ENCODE assay signal across 22 cellular contexts in the genomic region with DNA sequence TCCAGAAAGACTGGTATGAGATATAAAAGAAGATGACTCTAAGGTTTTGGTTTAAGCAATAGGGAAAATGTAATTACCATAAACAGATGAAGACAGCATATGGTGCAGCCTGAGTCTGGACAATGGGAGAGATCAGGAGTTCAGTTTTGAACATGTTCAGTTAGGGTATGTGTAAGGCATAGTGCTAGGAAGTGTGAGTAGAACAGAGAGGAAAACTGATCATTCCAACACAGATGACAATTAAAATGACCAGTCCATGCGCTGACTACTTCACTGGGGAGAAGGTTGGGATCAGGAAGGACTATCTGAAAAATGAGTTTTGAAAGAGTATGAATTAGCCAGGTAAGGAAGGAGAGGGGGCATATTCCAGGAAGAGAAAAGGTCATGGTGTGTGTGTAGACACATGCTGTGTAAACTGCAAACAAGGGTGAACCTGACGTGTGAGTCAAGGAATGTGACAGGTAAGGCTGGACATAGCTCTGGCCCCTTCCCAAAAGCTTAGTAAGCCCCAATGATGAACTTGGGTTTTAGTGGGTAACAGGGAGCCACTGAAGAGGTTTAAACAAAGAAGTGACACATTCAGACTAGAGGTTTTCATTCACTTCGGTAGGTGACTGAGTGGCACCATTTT. TPM values are rescaled to one million over a fixed set of nuclear protein-coding genes. Genes with fewer than 3 reads are reported as not detected.
DNase-seq lines count a peak whose midpoint lies in the region; ATAC-seq and TF ChIP-seq lines count a peak whose summit lies in the region.
"Had no signal": no experiment of that assay in that cellular context is flagged by ENCODE, and none has a peak within 500 bp of the region (broad histone marks: within the 10 kb centered on the region; RNA-seq: fewer than 3 reads in every experiment).

No MANE protein-coding gene starts in this region.

- H3K27ac ChIP-seq in lower lobe of right lung: no peak overlapping the region
- H3K27ac ChIP-seq: brain microvascular endothelial cell, C4-2B, KMS-11 had no signal

- no peaks in the 10 kb centered on the region for H3K36me3 ChIP-seq in lower lobe of right lung
- H3K36me3 ChIP-seq: brain microvascular endothelial cell had no signal

- no peak for TF ChIP-seq CTCF in lower lobe of right lung (IDR thresholded peaks at IDR 0.05)

- peak; percentile 83 for DNase-seq in DMS 273 (lab: John Stamatoyannopoulos, UW; ENCODE audit: unreplicated experiment)
- DNase-seq in NCI-H1694 treated with DMSO at 0.1 percent for 48 hours (lab: John Stamatoyannopoulos, UW): peak; percentile 66
- DNase-seq in cerebellar cortex (ENCODE audit: low spot score): peak; percentile 34
- DNase-seq in lower lobe of right lung: no peak
- no peak for DNase-seq in midbrain (lab: John Stamatoyannopoulos, UW)
- DNase-seq: activated CD4-positive, alpha-beta T cell treated with anti-CD3 and anti-CD28 coated beads, Interleukin-2, amount 50 U/mL, for 4 hours; activated naive CD8-positive, alpha-beta T cell treated with anti-CD3 and anti-CD28 coated beads, Interleukin-2, amount 50 U/mL, for 24 hours; brain microvascular endothelial cell; cortex of kidney; HCEC 1CT; immature natural killer cell; MV-4-11; NCI-H187; NCI-H345; stimulated activated CD4-positive, alpha-beta T cell treated with anti-CD3 and anti-CD28 coated beads, Interleukin-2, amount 100 ng/mL, for 48 hours; stimulated activated naive B cell treated with anti-CD40 and anti-IgM and Interleukin-4, amounts not matched to agents 10 μg/mL and 1 μg/mL and 100 μg/mL, for 72 hours had no signal

- H3K27me3 ChIP-seq in lower lobe of right lung (ENCODE audit: low read depth): no peaks in the 10 kb centered on the region
- H3K27me3 ChIP-seq: brain microvascular endothelial cell had no signal

- H3K9me3 ChIP-seq in lower lobe of right lung: no peaks in the 10 kb centered on the region

- peaks cover 7% of the 10 kb centered on the region for H3K4me1 ChIP-seq in lower lobe of right lung

- peak; percentile 42 to 73 for ATAC-seq in lower lobe of right lung
- ATAC-seq in GM19452 (IDR thresholded peaks at IDR 0.05; ENCODE audit: unreplicated experiment): no peak
- no peak for ATAC-seq in SK-N-SH treated with all-trans-retinoic acid at 6 μM for 48 hours
- ATAC-seq in GM18511 (IDR thresholded peaks at IDR 0.05; ENCODE audit: unreplicated experiment): no peak
- ATAC-seq: activated naive CD8-positive, alpha-beta T cell treated with anti-CD3 and anti-CD28 coated beads, Interleukin-2, amount 50 U/mL, for 24 hours; stimulated activated naive B cell treated with anti-CD40 and anti-IgM and Interleukin-4, amounts not matched to agents 10 μg/mL and 1 μg/mL and 100 μg/mL, for 72 hours; WTC11 had no signal

- intact Hi-C loops in lower lobe of right lung (cut with DNase I): no loop called here

- no peak overlapping the region for H3K4me3 ChIP-seq in lower lobe of right lung

TF ChIP-seq in SK-N-SH treated with all-trans-retinoic acid at 6 μM for 48 hours, 23 proteins besides CTCF, POLR2A, EP300 and RAD21:
- no peak for TF ChIP-seq TOX (CRISPR knock-in tag; IDR thresholded peaks at IDR 0.05; ENCODE audit: borderline replicate concordance)
- TF ChIP-seq ZC3H10 (CRISPR knock-in tag; IDR thresholded peaks at IDR 0.05): no peak
- no peak for TF ChIP-seq GLIS3 (CRISPR knock-in tag; IDR thresholded peaks at IDR 0.05)
- TF ChIP-seq ZNF565 (CRISPR knock-in tag; conservative IDR thresholded peaks at IDR 0.05; ENCODE audit: low read depth): no peak
- no peak for TF ChIP-seq ISL1 (CRISPR knock-in tag; IDR thresholded peaks at IDR 0.05)
- no peak for TF ChIP-seq ZFP3 (CRISPR knock-in tag; IDR thresholded peaks at IDR 0.05)
- TF ChIP-seq CSDC2 (CRISPR knock-in tag; IDR thresholded peaks at IDR 0.05): no peak
- no peak for TF ChIP-seq RARB (CRISPR knock-in tag; IDR thresholded peaks at IDR 0.05)
- TF ChIP-seq OSR1 (CRISPR knock-in tag; IDR thresholded peaks at IDR 0.05): no peak
- TF ChIP-seq, protein P1, sequence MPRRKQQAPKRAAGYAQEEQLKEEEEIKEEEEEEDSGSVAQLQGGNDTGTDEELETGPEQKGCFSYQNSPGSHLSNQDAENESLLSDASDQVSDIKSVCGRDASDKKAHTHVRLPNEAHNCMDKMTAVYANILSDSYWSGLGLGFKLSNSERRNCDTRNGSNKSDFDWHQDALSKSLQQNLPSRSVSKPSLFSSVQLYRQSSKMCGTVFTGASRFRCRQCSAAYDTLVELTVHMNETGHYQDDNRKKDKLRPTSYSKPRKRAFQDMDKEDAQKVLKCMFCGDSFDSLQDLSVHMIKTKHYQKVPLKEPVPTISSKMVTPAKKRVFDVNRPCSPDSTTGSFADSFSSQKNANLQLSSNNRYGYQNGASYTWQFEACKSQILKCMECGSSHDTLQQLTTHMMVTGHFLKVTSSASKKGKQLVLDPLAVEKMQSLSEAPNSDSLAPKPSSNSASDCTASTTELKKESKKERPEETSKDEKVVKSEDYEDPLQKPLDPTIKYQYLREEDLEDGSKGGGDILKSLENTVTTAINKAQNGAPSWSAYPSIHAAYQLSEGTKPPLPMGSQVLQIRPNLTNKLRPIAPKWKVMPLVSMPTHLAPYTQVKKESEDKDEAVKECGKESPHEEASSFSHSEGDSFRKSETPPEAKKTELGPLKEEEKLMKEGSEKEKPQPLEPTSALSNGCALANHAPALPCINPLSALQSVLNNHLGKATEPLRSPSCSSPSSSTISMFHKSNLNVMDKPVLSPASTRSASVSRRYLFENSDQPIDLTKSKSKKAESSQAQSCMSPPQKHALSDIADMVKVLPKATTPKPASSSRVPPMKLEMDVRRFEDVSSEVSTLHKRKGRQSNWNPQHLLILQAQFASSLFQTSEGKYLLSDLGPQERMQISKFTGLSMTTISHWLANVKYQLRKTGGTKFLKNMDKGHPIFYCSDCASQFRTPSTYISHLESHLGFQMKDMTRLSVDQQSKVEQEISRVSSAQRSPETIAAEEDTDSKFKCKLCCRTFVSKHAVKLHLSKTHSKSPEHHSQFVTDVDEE (CRISPR knock-in tag; IDR thresholded peaks at IDR 0.05): no peak
- TF ChIP-seq, protein P2, sequence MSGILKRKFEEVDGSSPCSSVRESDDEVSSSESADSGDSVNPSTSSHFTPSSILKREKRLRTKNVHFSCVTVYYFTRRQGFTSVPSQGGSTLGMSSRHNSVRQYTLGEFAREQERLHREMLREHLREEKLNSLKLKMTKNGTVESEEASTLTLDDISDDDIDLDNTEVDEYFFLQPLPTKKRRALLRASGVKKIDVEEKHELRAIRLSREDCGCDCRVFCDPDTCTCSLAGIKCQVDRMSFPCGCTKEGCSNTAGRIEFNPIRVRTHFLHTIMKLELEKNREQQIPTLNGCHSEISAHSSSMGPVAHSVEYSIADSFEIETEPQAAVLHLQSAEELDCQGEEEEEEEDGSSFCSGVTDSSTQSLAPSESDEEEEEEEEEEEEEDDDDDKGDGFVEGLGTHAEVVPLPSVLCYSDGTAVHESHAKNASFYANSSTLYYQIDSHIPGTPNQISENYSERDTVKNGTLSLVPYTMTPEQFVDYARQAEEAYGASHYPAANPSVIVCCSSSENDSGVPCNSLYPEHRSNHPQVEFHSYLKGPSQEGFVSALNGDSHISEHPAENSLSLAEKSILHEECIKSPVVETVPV (CRISPR knock-in tag; IDR thresholded peaks at IDR 0.05): no peak
- TF ChIP-seq, protein P3, sequence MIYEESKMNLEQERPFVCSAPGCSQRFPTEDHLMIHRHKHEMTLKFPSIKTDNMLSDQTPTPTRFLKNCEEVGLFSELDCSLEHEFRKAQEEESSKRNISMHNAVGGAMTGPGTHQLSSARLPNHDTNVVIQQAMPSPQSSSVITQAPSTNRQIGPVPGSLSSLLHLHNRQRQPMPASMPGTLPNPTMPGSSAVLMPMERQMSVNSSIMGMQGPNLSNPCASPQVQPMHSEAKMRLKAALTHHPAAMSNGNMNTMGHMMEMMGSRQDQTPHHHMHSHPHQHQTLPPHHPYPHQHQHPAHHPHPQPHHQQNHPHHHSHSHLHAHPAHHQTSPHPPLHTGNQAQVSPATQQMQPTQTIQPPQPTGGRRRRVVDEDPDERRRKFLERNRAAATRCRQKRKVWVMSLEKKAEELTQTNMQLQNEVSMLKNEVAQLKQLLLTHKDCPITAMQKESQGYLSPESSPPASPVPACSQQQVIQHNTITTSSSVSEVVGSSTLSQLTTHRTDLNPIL (CRISPR knock-in tag; IDR thresholded peaks at IDR 0.05; ENCODE audit: low read depth): no peak
- no peak for TF ChIP-seq PPARA (CRISPR knock-in tag; IDR thresholded peaks at IDR 0.05; ENCODE audit: borderline replicate concordance)
- TF ChIP-seq ZFP30 (CRISPR knock-in tag; IDR thresholded peaks at IDR 0.05): no peak
- no peak for TF ChIP-seq BACH2 (CRISPR knock-in tag; IDR thresholded peaks at IDR 0.05; ENCODE audit: borderline replicate concordance)
- TF ChIP-seq, protein P4, sequence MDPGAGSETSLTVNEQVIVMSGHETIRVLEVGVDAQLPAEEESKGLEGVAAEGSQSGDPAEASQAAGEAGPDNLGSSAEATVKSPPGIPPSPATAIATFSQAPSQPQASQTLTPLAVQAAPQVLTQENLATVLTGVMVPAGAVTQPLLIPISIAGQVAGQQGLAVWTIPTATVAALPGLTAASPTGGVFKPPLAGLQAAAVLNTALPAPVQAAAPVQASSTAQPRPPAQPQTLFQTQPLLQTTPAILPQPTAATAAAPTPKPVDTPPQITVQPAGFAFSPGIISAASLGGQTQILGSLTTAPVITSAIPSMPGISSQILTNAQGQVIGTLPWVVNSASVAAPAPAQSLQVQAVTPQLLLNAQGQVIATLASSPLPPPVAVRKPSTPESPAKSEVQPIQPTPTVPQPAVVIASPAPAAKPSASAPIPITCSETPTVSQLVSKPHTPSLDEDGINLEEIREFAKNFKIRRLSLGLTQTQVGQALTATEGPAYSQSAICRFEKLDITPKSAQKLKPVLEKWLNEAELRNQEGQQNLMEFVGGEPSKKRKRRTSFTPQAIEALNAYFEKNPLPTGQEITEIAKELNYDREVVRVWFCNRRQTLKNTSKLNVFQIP (CRISPR knock-in tag; IDR thresholded peaks at IDR 0.05; ENCODE audit: borderline replicate concordance, low read depth): no peak

RNA-seq across cellular contexts. Expression of a gene that starts 36.9 kb away (rescaled TPM):
- 29.7 TPM for total RNA-seq in lower lobe of right lung

RNA-seq across cellular contexts. Expression of a gene that starts 47.1 kb away (rescaled TPM):
- 8.9 TPM for total RNA-seq in lower lobe of right lung

RNA-seq across cellular contexts. Expression of a gene that starts 47.6 kb away (rescaled TPM):
- total RNA-seq in lower lobe of right lung: 20.6 TPM

Comparison
In these comparisons a context has a peak if more than half of its experiments do, and no peak if none do; other contexts are left out.
1. DNase-seq: peak in DMS 273 (single experiment), NCI-H1694 treated with DMSO at 0.1 percent for 48 hours (single experiment) and cerebellar cortex (single experiment); none in lower lobe of right lung (single experiment) and midbrain (single experiment).
2. ATAC-seq: peak in lower lobe of right lung (2 of 2); none in GM19452 (single experiment), SK-N-SH treated with all-trans-retinoic acid at 6 μM for 48 hours (single experiment) and GM18511 (single experiment).